8 cellular contexts compared by ENCODE assay signal in genomic region chr15:74873036-74873755, GRCh38. TPM values are rescaled to one million over a fixed set of nuclear protein-coding genes. Genes with fewer than 3 reads are reported as not detected.
DNase-seq lines count a peak whose midpoint lies in the region; FAIRE-seq and TF ChIP-seq lines count a peak whose summit lies in the region.

Gene SCAMP2, minus strand, starts transcription at chr15:74873365. Its CDS starts 110 bp downstream, at chr15:74873255.

- H3F3A ChIP-seq in MM.1S (ENCODE audit: insufficient read depth, low read length): peaks cover 15% of the 10 kb centered on the region

- H4K20me1 ChIP-seq in MM.1S (ENCODE audit: insufficient read depth, low read length): 0 out of 2 replicates have a peak, but pooled peaks cover 6% of the 10 kb centered on the region

- H3K9me2 ChIP-seq in MM.1S (replicated peaks; ENCODE audit: insufficient read depth, low read length): no peaks in the 10 kb centered on the region

- H3K4me1 ChIP-seq in MM.1S (ENCODE audit: low read length): peaks cover 25% of the 10 kb centered on the region

- peak within 1 kb of the TSS; percentile 94 for H3K4me2 ChIP-seq in MM.1S (ENCODE audit: low read depth, low read length)

- H3K36me3 ChIP-seq in MM.1S (replicated peaks; ENCODE audit: insufficient read depth, low read length): no peaks in the 10 kb centered on the region

- peak; percentile 93 for DNase-seq in HCEC 1CT
- DNase-seq in MM.1S: peak; percentile 96
- peak; percentile 85 for DNase-seq in SHP77 treated with DMSO at 0.1 percent for 48 hours (lab: John Stamatoyannopoulos, UW)
- DNase-seq in activated effector memory CD4-positive, alpha-beta T cell treated with anti-CD3 and anti-CD28 coated beads, Interleukin-2, amount 50 U/mL, for 16 hours: peak; percentile 96
- DNase-seq in fibroblast of the aortic adventitia (ENCODE audit: low read depth): peak; percentile 94
- peak; percentile 91 for DNase-seq in nephron progenitor cell

- FAIRE-seq in G401.6 (lab: Jason Lieb, UNC): peak; percentile 6

- H2AFZ ChIP-seq in MM.1S (ENCODE audit: low read length): peak within 1 kb of the TSS; percentile 98

- peaks cover under 1% of the 10 kb centered on the region for H3K9me3 Mint-ChIP-seq in nephron progenitor cell
- H3K9me3 Mint-ChIP-seq in stimulated activated naive CD8-positive, alpha-beta T cell treated with anti-CD3 and anti-CD28 coated beads, Interleukin-15, Interleukin-2, amounts not matched to agents 100 ng/mL and 50 ng/mL, for 24 hours: no peaks in the 10 kb centered on the region

- TF ChIP-seq CTCF in MM.1S (IDR thresholded peaks at IDR 0.05; ENCODE audit: low read length) (no peak), fibroblast of the aortic adventitia (IDR thresholded peaks at IDR 0.05; ENCODE audit: insufficient read depth, low read length) (no peak), nephron progenitor cell (IDR thresholded peaks at IDR 0.05) (no peak)

- H3K27ac ChIP-seq in MM.1S (ENCODE audit: low read length): peak within 1 kb of the TSS; percentile 62; the same call in 1 of the 2 replicates

- H3K9me3 ChIP-seq in MM.1S (replicated peaks; ENCODE audit: insufficient read depth, low read length): no peaks in the 10 kb centered on the region

- peaks cover 47% of the 10 kb centered on the region for H3K79me2 ChIP-seq in MM.1S (ENCODE audit: low read length)

- H3K27ac Mint-ChIP-seq in nephron progenitor cell: peak within 1 kb of the TSS; percentile 90
- peak within 1 kb of the TSS; percentile 92 for H3K27ac Mint-ChIP-seq in stimulated activated naive CD8-positive, alpha-beta T cell treated with anti-CD3 and anti-CD28 coated beads, Interleukin-15, Interleukin-2, amounts not matched to agents 100 ng/mL and 50 ng/mL, for 24 hours

- no peaks in the 10 kb centered on the region for H3K27me3 ChIP-seq in MM.1S (replicated peaks; ENCODE audit: insufficient read depth, low read length)

- peak within 1 kb of the TSS; percentile 85 for H3K9ac ChIP-seq in MM.1S (ENCODE audit: low read length)

- H3K4me3 ChIP-seq in MM.1S (ENCODE audit: low read length): peak within 1 kb of the TSS; percentile 85
- H3K4me3 ChIP-seq in fibroblast of the aortic adventitia (ENCODE audit: low read depth, low read length): peak within 1 kb of the TSS; percentile 92

- peaks cover 25% of the 10 kb centered on the region for H3K4me1 Mint-ChIP-seq in nephron progenitor cell
- peaks cover 55% of the 10 kb centered on the region for H3K4me1 Mint-ChIP-seq in stimulated activated naive CD8-positive, alpha-beta T cell treated with anti-CD3 and anti-CD28 coated beads, Interleukin-15, Interleukin-2, amounts not matched to agents 100 ng/mL and 50 ng/mL, for 24 hours (ENCODE audit: low read depth)

- H3K36me3 Mint-ChIP-seq in nephron progenitor cell (ENCODE audit: low read depth): peaks cover 2% of the 10 kb centered on the region
- peaks cover 9% of the 10 kb centered on the region for H3K36me3 Mint-ChIP-seq in stimulated activated naive CD8-positive, alpha-beta T cell treated with anti-CD3 and anti-CD28 coated beads, Interleukin-15, Interleukin-2, amounts not matched to agents 100 ng/mL and 50 ng/mL, for 24 hours (ENCODE audit: low read depth)

- H3K4me3 Mint-ChIP-seq in nephron progenitor cell: peak within 1 kb of the TSS; percentile 94
- H3K4me3 Mint-ChIP-seq in stimulated activated naive CD8-positive, alpha-beta T cell treated with anti-CD3 and anti-CD28 coated beads, Interleukin-15, Interleukin-2, amounts not matched to agents 100 ng/mL and 50 ng/mL, for 24 hours: peak within 1 kb of the TSS; percentile 96

- H3K27me3 Mint-ChIP-seq in nephron progenitor cell (ENCODE audit: low read depth, poor library complexity): peaks cover 4% of the 10 kb centered on the region
- H3K27me3 Mint-ChIP-seq in stimulated activated naive CD8-positive, alpha-beta T cell treated with anti-CD3 and anti-CD28 coated beads, Interleukin-15, Interleukin-2, amounts not matched to agents 100 ng/mL and 50 ng/mL, for 24 hours: no peaks in the 10 kb centered on the region

RNA-seq across cellular contexts. Expression of gene SCAMP2, which starts in this region (rescaled TPM):
- 18.5 and 29.6 TPM in 2 replicates for total RNA-seq in fibroblast of the aortic adventitia (ENCODE audit: low replicate concordance)

Comparison
In these comparisons a context has a peak if more than half of its experiments do, and no peak if none do; other contexts are left out.
1. Peak in every context shown above with its lines: DNase-seq, H3K4me3 ChIP-seq and H3K27ac ChIP-seq.